14 cellular contexts compared by ENCODE assay signal in genomic region chr3:172084871-172085556, GRCh38. TPM values are rescaled to one million over a fixed set of nuclear protein-coding genes. Genes with fewer than 3 reads are reported as not detected.
A peak's percentile ranks its signal among the peaks of the same experiment; 100 is the strongest.
DNase-seq lines count a peak whose midpoint lies in the region; ATAC-seq and TF ChIP-seq lines count a peak whose summit lies in the region.
"Had no signal": no experiment of that assay in that cellular context is flagged by ENCODE, and none has a peak within 500 bp of the region (broad histone marks: within the 10 kb centered on the region; RNA-seq: fewer than 3 reads in every experiment).

No MANE protein-coding gene starts in this region.

- no peaks in the 10 kb centered on the region for H3K27me3 Mint-ChIP-seq in activated naive CD4-positive, alpha-beta T cell treated with anti-CD3 and anti-CD28 coated beads for 36 hours (ENCODE audit: low read depth)
- no peaks in the 10 kb centered on the region for H3K27me3 Mint-ChIP-seq in WTC11 (ENCODE audit: low read depth)
- H3K27me3 Mint-ChIP-seq: memory B cell had no signal

- H3K36me3 ChIP-seq in subcutaneous abdominal adipose tissue (ENCODE audit: control insufficient read depth in 5 of 5, insufficient read depth in 5 of 5, low read length in 5 of 5) = peaks cover 0 to 7% (median 5%) of the 10 kb centered on the region in 5 donors

- H3K36me3 Mint-ChIP-seq in activated naive CD4-positive, alpha-beta T cell treated with anti-CD3 and anti-CD28 coated beads, Interleukin-2, amount 50 U/mL, for 72 hours = no peaks in the 10 kb centered on the region
- peaks cover 5% of the 10 kb centered on the region for H3K36me3 Mint-ChIP-seq in activated naive CD4-positive, alpha-beta T cell treated with anti-CD3 and anti-CD28 coated beads for 36 hours (ENCODE audit: low read depth)
- H3K36me3 Mint-ChIP-seq in WTC11 = peaks cover 22% of the 10 kb centered on the region
- H3K36me3 Mint-ChIP-seq: memory B cell had no signal

- H3K4me3 ChIP-seq in foreskin fibroblast (ENCODE audit: low read depth in 1 of 2, low read length in 2 of 2) (no peak overlapping the region), subcutaneous abdominal adipose tissue (ENCODE audit: low read depth in 1 of 5, low read length in 5 of 5) (no peak overlapping the region)

- H3K4me3 Mint-ChIP-seq in activated naive CD4-positive, alpha-beta T cell treated with anti-CD3 and anti-CD28 coated beads for 36 hours = no peak overlapping the region
- H3K4me3 Mint-ChIP-seq in WTC11 = no peak overlapping the region
- H3K4me3 Mint-ChIP-seq: memory B cell had no signal

- no peaks in the 10 kb centered on the region for H3K9me3 ChIP-seq in subcutaneous abdominal adipose tissue (ENCODE audit: control insufficient read depth in 5 of 5, low read length in 5 of 5)
- H3K9me3 ChIP-seq: Caco-2 had no signal

- CTCF ChIA-PET in activated naive CD4-positive, alpha-beta T cell treated with anti-CD3 and anti-CD28 coated beads for 36 hours (lab: Charles Lee) = interaction anchor here (1.0 to 1.2 kb wide), 3 partner anchors 122 to 430 kb away, joined by 3 to 4 read pairs (median 3); no protein-coding TSS in a partner anchor
- CTCF ChIA-PET in WTC11 (lab: Charles Lee) = interaction anchor here (0.6 kb wide), 1 partner anchor 18 kb away, joined by 3 read pairs; no protein-coding TSS in a partner anchor
- CTCF ChIA-PET in HEK293T (lab: Yijun Ruan, JAX) = no interaction called here

- H3K9me3 Mint-ChIP-seq in activated naive CD4-positive, alpha-beta T cell treated with anti-CD3 and anti-CD28 coated beads, Interleukin-2, amount 50 U/mL, for 72 hours = no peaks in the 10 kb centered on the region
- H3K9me3 Mint-ChIP-seq in activated naive CD4-positive, alpha-beta T cell treated with anti-CD3 and anti-CD28 coated beads for 36 hours = no peaks in the 10 kb centered on the region
- H3K9me3 Mint-ChIP-seq in WTC11 = peaks cover 18% of the 10 kb centered on the region
- H3K9me3 Mint-ChIP-seq: memory B cell had no signal

- intact Hi-C loops in activated naive CD4-positive, alpha-beta T cell treated with anti-CD3 and anti-CD28 coated beads for 36 hours (cut with micrococcal nuclease) = no loop called here

- no peaks in the 10 kb centered on the region for H3K27me3 ChIP-seq in subcutaneous abdominal adipose tissue (ENCODE audit: control insufficient read depth in 5 of 5, insufficient read depth in 4 of 5, low read length in 5 of 5)

- peak; percentile 66 to 94 for ATAC-seq in activated naive CD4-positive, alpha-beta T cell treated with anti-CD3 and anti-CD28 coated beads, Interleukin-2, amount 50 U/mL, for 72 hours
- ATAC-seq in WTC11 = no peak

- POLR2A ChIA-PET in WTC11 (lab: Charles Lee) (no interaction called here), HEK293T (lab: Yijun Ruan, JAX) (no interaction called here)

- peaks cover 3 to 41% (median 27%) of the 10 kb centered on the region in 5 donors for H3K4me1 ChIP-seq in subcutaneous abdominal adipose tissue (ENCODE audit: control insufficient read depth in 5 of 5, insufficient read depth in 5 of 5, low read length in 5 of 5)

- TF ChIP-seq CTCF in WTC11 (IDR thresholded peaks at IDR 0.05) (no peak), foreskin fibroblast (IDR thresholded peaks at IDR 0.05; ENCODE audit: low read depth, low read length) (no peak)

- H3K27ac ChIP-seq in subcutaneous abdominal adipose tissue (ENCODE audit: low read depth, low read length) = peak overlapping the region; percentile 18

- peaks cover 26% of the 10 kb centered on the region for H3K4me1 Mint-ChIP-seq in activated naive CD4-positive, alpha-beta T cell treated with anti-CD3 and anti-CD28 coated beads for 36 hours (ENCODE audit: low read depth)
- H3K4me1 Mint-ChIP-seq in WTC11 = peaks cover 46% of the 10 kb centered on the region
- H3K4me1 Mint-ChIP-seq: memory B cell had no signal

- H3K9ac ChIP-seq in subcutaneous abdominal adipose tissue (ENCODE audit: low read length in 5 of 5) = no peak overlapping the region

- DNase-seq in activated naive CD4-positive, alpha-beta T cell treated with anti-CD3 and anti-CD28 coated beads, Interleukin-2, amount 50 U/mL, for 72 hours (ENCODE audit: low spot score in 2 of 2) = no peak
- DNase-seq in activated naive CD4-positive, alpha-beta T cell treated with anti-CD3 and anti-CD28 coated beads for 36 hours = no peak
- DNase-seq in WTC11 (ENCODE audit: low spot score) (no peak), foreskin fibroblast (peak; percentile 35 to 58), NCI-H2081 treated with DMSO at 0.1 percent for 48 hours (lab: John Stamatoyannopoulos, UW) (no peak), HEK293T (ENCODE audit: extremely low spot score) (no peak), kidney glomerular epithelial cell (lab: John Stamatoyannopoulos, UW) (no peak)
- DNase-seq: Caco-2, KBM-7, NCI-H1436, NCI-H446 treated with DMSO at 0.1 percent for 48 hours, nucleus accumbens had no signal

- H3K27ac Mint-ChIP-seq in activated naive CD4-positive, alpha-beta T cell treated with anti-CD3 and anti-CD28 coated beads, Interleukin-2, amount 50 U/mL, for 72 hours = peak overlapping the region in 1 of 2 donors; percentile 32
- no peak overlapping the region for H3K27ac Mint-ChIP-seq in activated naive CD4-positive, alpha-beta T cell treated with anti-CD3 and anti-CD28 coated beads for 36 hours
- H3K27ac Mint-ChIP-seq in WTC11 = peak overlapping the region; percentile 22
- H3K27ac Mint-ChIP-seq: memory B cell had no signal

TF ChIP-seq in WTC11, 78 proteins besides CTCF, POLR2A, EP300 and RAD21:
- TF ChIP-seq HMGA2 (CRISPR knock-in tag; IDR thresholded peaks at IDR 0.05) = no peak
- TF ChIP-seq TCF7 (CRISPR knock-in tag; IDR thresholded peaks at IDR 0.05; ENCODE audit: low read depth) = no peak
- no peak for TF ChIP-seq RELA (CRISPR knock-in tag; IDR thresholded peaks at IDR 0.05; ENCODE audit: borderline replicate concordance)
- no peak for TF ChIP-seq SOX15 (CRISPR knock-in tag; IDR thresholded peaks at IDR 0.05)
- TF ChIP-seq GRHL2 (CRISPR knock-in tag; IDR thresholded peaks at IDR 0.05; ENCODE audit: insufficient replicate concordance, severe bottlenecking) = no peak
- no peak for TF ChIP-seq ETV6 (CRISPR knock-in tag; IDR thresholded peaks at IDR 0.05)
- TF ChIP-seq USF2 (CRISPR knock-in tag; IDR thresholded peaks at IDR 0.05) = no peak
- TF ChIP-seq NR2C2 (CRISPR knock-in tag; IDR thresholded peaks at IDR 0.05) = no peak
- no peak for TF ChIP-seq ZNF232 (CRISPR knock-in tag; IDR thresholded peaks at IDR 0.05)

TF ChIP-seq in HEK293T, 16 proteins besides CTCF, POLR2A, EP300 and RAD21:
- no peak for TF ChIP-seq FOXM1 (IDR thresholded peaks at IDR 0.05; ENCODE audit: borderline replicate concordance)
- TF ChIP-seq NFRKB (IDR thresholded peaks at IDR 0.05) = no peak

RNA-seq across cellular contexts. Expression of gene FNDC3B, which starts 45.6 kb away (rescaled TPM):
- total RNA-seq in activated naive CD4-positive, alpha-beta T cell treated with anti-CD3 and anti-CD28 coated beads, Interleukin-2, amount 50 U/mL, for 72 hours = 10 to 100 TPM in 1 of 2 donors, 1 to 10 TPM in 1; 9.2 to 17.1 TPM
- total RNA-seq in activated naive CD4-positive, alpha-beta T cell treated with anti-CD3 and anti-CD28 coated beads for 36 hours = 10 to 100 TPM in 1 of 2 experiments, 1 to 10 TPM in 1; 9.2 to 13.5 TPM
- 40.7 to 44.5 TPM (median 42.8 TPM) in 3 replicates for total RNA-seq in WTC11 (2021)

Comparison
In these comparisons a context has a peak if more than half of its experiments do, and no peak if none do; other contexts are left out.
1. DNase-seq: peak in foreskin fibroblast (2 of 2); none in activated naive CD4-positive, alpha-beta T cell treated with anti-CD3 and anti-CD28 coated beads, Interleukin-2, amount 50 U/mL, for 72 hours (0 of 2), activated naive CD4-positive, alpha-beta T cell treated with anti-CD3 and anti-CD28 coated beads for 36 hours (single experiment), WTC11 (single experiment), NCI-H2081 treated with DMSO at 0.1 percent for 48 hours (single experiment), HEK293T (single experiment) and kidney glomerular epithelial cell (single experiment).